ENCODE assay signal across 28 cellular contexts in genomic region chr10:4434105-4434504, GRCh38.
"Had no signal": no experiment of that assay in that cellular context is flagged by ENCODE, and none has a peak within 500 bp of the region (broad histone marks: within the 10 kb centered on the region; RNA-seq: fewer than 3 reads in every experiment).

No MANE protein-coding gene starts in this region.

- H3K4me3 ChIP-seq: pancreas, prostate gland, right atrium auricular region, right lobe of liver, sigmoid colon, suprapubic skin, testis, tibial artery, transverse colon, upper lobe of right lung, uterus had no signal

- H3K27me3 Mint-ChIP-seq: naive B cell; stimulated activated memory B cell treated with anti-CD40 and anti-IgM and Interleukin-4, amounts not matched to agents 10 μg/mL and 1 μg/mL and 100 μg/mL, for 72 hours; stimulated activated naive CD8-positive, alpha-beta T cell treated with anti-CD3 and anti-CD28 coated beads, Interleukin-15, amount 100 ng/mL, for 72 hours; type B pancreatic cell had no signal

- FAIRE-seq: pancreas, small intestine had no signal

- DNase-seq: naive B cell; naive thymus-derived CD8-positive, alpha-beta T cell; occipital lobe; retina; right lobe of liver; sigmoid colon; small intestine; stimulated activated CD4-positive, alpha-beta T cell treated with anti-CD3 and anti-CD28 coated beads, Interleukin-12 subunit alpha, Interleukin-12 subunit beta, amount 100 ng/mL, for 4 hours; stimulated activated CD4-positive, alpha-beta T cell treated with anti-CD3 and anti-CD28 coated beads, Interleukin-1b, Interleukin-23, amount 100 ng/mL, for 48 hours; stimulated activated CD4-positive, alpha-beta T cell treated with anti-CD3 and anti-CD28 coated beads, Interleukin-4, amount 100 ng/mL, for 1 hour; stimulated activated CD4-positive, alpha-beta T cell treated with anti-CD3 and anti-CD28 coated beads, Interleukin-4, amount 100 ng/mL, for 4 hours; stimulated activated CD8-positive, alpha-beta memory T cell treated with anti-CD3 and anti-CD28 coated beads, Interleukin-4, amount 100 ng/mL, for 48 hours; stimulated activated naive CD4-positive, alpha-beta T cell; stimulated activated naive CD8-positive, alpha-beta T cell treated with anti-CD3 and anti-CD28 coated beads, Interleukin-15, amount 100 ng/mL, for 72 hours; stimulated activated naive CD8-positive, alpha-beta T cell treated with anti-CD3 and anti-CD28 coated beads, Interleukin-15, Interleukin-2, amounts not matched to agents 100 U/mL and 50 U/mL, for 24 hours; substantia nigra; testis; tibial artery; transverse colon; upper lobe of right lung had no signal

- H3K36me3 ChIP-seq: pancreas, prostate gland, right atrium auricular region, right lobe of liver, sigmoid colon, suprapubic skin, tibial artery, transverse colon, upper lobe of right lung, uterus had no signal

- H3K27ac ChIP-seq: pancreas, prostate gland, right atrium auricular region, right lobe of liver, sigmoid colon, suprapubic skin, testis, tibial artery, transverse colon, upper lobe of right lung had no signal

- H3K4me3 Mint-ChIP-seq: naive B cell; naive thymus-derived CD8-positive, alpha-beta T cell; natural killer cell treated with Interleukin-12 subunit alpha and Interleukin-12 subunit beta and Interleukin-15 and Interleukin-18, amount 100 ng/mL, for 72 hours; stimulated activated memory B cell treated with anti-CD40 and anti-IgM and Interleukin-4, amounts not matched to agents 10 μg/mL and 1 μg/mL and 100 μg/mL, for 72 hours; stimulated activated naive CD8-positive, alpha-beta T cell treated with anti-CD3 and anti-CD28 coated beads, Interleukin-15, amount 100 ng/mL, for 72 hours; type B pancreatic cell had no signal

- H3K4me1 ChIP-seq: pancreas, prostate gland, right atrium auricular region, right lobe of liver, sigmoid colon, suprapubic skin, testis, tibial artery, transverse colon, upper lobe of right lung, uterus had no signal

- H3K9me3 ChIP-seq: pancreas, prostate gland, right atrium auricular region, right lobe of liver, sigmoid colon, suprapubic skin, testis, tibial artery, transverse colon, upper lobe of right lung, uterus had no signal

- H3K27ac Mint-ChIP-seq: natural killer cell treated with Interleukin-12 subunit alpha and Interleukin-12 subunit beta and Interleukin-15 and Interleukin-18, amount 100 ng/mL, for 72 hours; stimulated activated memory B cell treated with anti-CD40 and anti-IgM and Interleukin-4, amounts not matched to agents 10 μg/mL and 1 μg/mL and 100 μg/mL, for 72 hours; type B pancreatic cell had no signal

- H3K4me1 Mint-ChIP-seq: naive B cell; naive thymus-derived CD8-positive, alpha-beta T cell; stimulated activated memory B cell treated with anti-CD40 and anti-IgM and Interleukin-4, amounts not matched to agents 10 μg/mL and 1 μg/mL and 100 μg/mL, for 72 hours; stimulated activated naive CD8-positive, alpha-beta T cell treated with anti-CD3 and anti-CD28 coated beads, Interleukin-15, amount 100 ng/mL, for 72 hours had no signal

- H3K36me3 Mint-ChIP-seq: naive B cell; naive thymus-derived CD8-positive, alpha-beta T cell; natural killer cell treated with Interleukin-12 subunit alpha and Interleukin-12 subunit beta and Interleukin-15 and Interleukin-18, amount 100 ng/mL, for 72 hours; stimulated activated memory B cell treated with anti-CD40 and anti-IgM and Interleukin-4, amounts not matched to agents 10 μg/mL and 1 μg/mL and 100 μg/mL, for 72 hours; type B pancreatic cell had no signal

- H3K9me3 Mint-ChIP-seq: naive thymus-derived CD8-positive, alpha-beta T cell; natural killer cell treated with Interleukin-12 subunit alpha and Interleukin-12 subunit beta and Interleukin-15 and Interleukin-18, amount 100 ng/mL, for 72 hours; stimulated activated memory B cell treated with anti-CD40 and anti-IgM and Interleukin-4, amounts not matched to agents 10 μg/mL and 1 μg/mL and 100 μg/mL, for 72 hours; stimulated activated naive CD8-positive, alpha-beta T cell treated with anti-CD3 and anti-CD28 coated beads, Interleukin-15, amount 100 ng/mL, for 72 hours had no signal
